9 cellular contexts compared by ENCODE assay signal in genomic region chr9:79233542-79233941, GRCh38.
A peak's percentile ranks its signal among the peaks of the same experiment; 100 is the strongest.
DNase-seq lines count a peak whose midpoint lies in the region; FAIRE-seq and TF ChIP-seq lines count a peak whose summit lies in the region.
"Had no signal": no experiment of that assay in that cellular context is flagged by ENCODE, and none has a peak within 500 bp of the region (broad histone marks: within the 10 kb centered on the region; RNA-seq: fewer than 3 reads in every experiment).

No MANE protein-coding gene starts in this region.

- H3K9ac ChIP-seq in liver (ENCODE audit: low read depth in 1 of 2, low read length in 2 of 2) (no peak overlapping the region), colonic mucosa (ENCODE audit: low read depth in 2 of 2, low read length in 2 of 2) (no peak overlapping the region)

- TF ChIP-seq RAD21 in liver (IDR thresholded peaks at IDR 0.05) = peak; percentile 6 to 27

- H3K9me3 ChIP-seq in liver (ENCODE audit: control insufficient read depth in 4 of 4, low read length in 3 of 4) = no peaks in the 10 kb centered on the region
- H3K9me3 ChIP-seq in colonic mucosa = no peaks in the 10 kb centered on the region

- no peak for FAIRE-seq in GM12891 (lab: Jason Lieb, UNC)

- H3K4me3 ChIP-seq in HFF-Myc (replicated peaks; ENCODE audit: low read depth, low read length) = no peak overlapping the region
- no peak overlapping the region for H3K4me3 ChIP-seq in liver (ENCODE audit: low read depth in 1 of 3, low read length in 3 of 3)
- H3K4me3 ChIP-seq in colonic mucosa = no peak overlapping the region

- H3K4me1 ChIP-seq in liver (ENCODE audit: control insufficient read depth in 4 of 4, insufficient read depth in 4 of 4, low read length in 3 of 4) = no peaks in the 10 kb centered on the region
- no peaks in the 10 kb centered on the region for H3K4me1 ChIP-seq in colonic mucosa

- WGBS in liver = 79% methylated on average over 2 of the region's 2 CpGs

- H3K27ac ChIP-seq in liver (ENCODE audit: low read depth in 1 of 2, low read length in 2 of 2) = no peak overlapping the region
- H3K27ac ChIP-seq in colonic mucosa = no peak overlapping the region

- peaks cover 0 to 3% (median 0%) of the 10 kb centered on the region in 4 donors for H3K27me3 ChIP-seq in liver (ENCODE audit: control insufficient read depth in 4 of 4, insufficient read depth in 4 of 4, low read length in 3 of 4)
- no peaks in the 10 kb centered on the region for H3K27me3 ChIP-seq in colonic mucosa

- intact Hi-C loops in colonic mucosa (cut with DNase I) = no loop called here

- DNase-seq in GM12891 (ENCODE audit: insufficient read length, low spot score) = peak; percentile 8
- DNase-seq in HFF-Myc (ENCODE audit: extremely low read depth, low read depth) = no peak
- DNase-seq in SK-MEL-5 (ENCODE audit: low read depth, low spot score) = peak; percentile 80
- no peak for DNase-seq in SW480 (ENCODE audit: low spot score)
- no peak for DNase-seq in HK-2 (ENCODE audit: unreplicated experiment)
- no peak for DNase-seq in colonic mucosa
- no peak for DNase-seq in central memory CD4-positive, alpha-beta T cell
- DNase-seq: NCI-H1105 had no signal

- H3K36me3 ChIP-seq in liver (ENCODE audit: control insufficient read depth in 4 of 4, insufficient read depth in 3 of 4, low read depth in 1 of 4, low read length in 3 of 4) (no peaks in the 10 kb centered on the region), colonic mucosa (no peaks in the 10 kb centered on the region)

- TF ChIP-seq POLR2A in GM12891 (IDR thresholded peaks at IDR 0.05; ENCODE audit: low read depth, low read length) = no peak

- TF ChIP-seq CTCF in HFF-Myc (IDR thresholded peaks at IDR 0.05; ENCODE audit: low read depth, low read length, missing control alignments) = peak; percentile 37
- TF ChIP-seq CTCF in liver (IDR thresholded peaks at IDR 0.05; ENCODE audit: low read depth, low read length, missing input control) = no peak
- no peak for TF ChIP-seq CTCF in colonic mucosa (IDR thresholded peaks at IDR 0.05)

- in situ Hi-C loops in SK-MEL-5 (cut with HindIII; ENCODE audit: low pct_unique_long_range_greater_than_20kb, low sequenced_read_pairs) = no loop called here

TF ChIP-seq in GM12891, 5 proteins besides CTCF, POLR2A, EP300 and RAD21:
- TF ChIP-seq TAF1 (IDR thresholded peaks at IDR 0.05; ENCODE audit: low read depth, low read length) (no peak), POU2F2 (IDR thresholded peaks at IDR 0.05; ENCODE audit: low read depth, low read length) (no peak), SPI1 (IDR thresholded peaks at IDR 0.05; ENCODE audit: low read depth, low read length) (no peak), POLR2AphosphoS5 (IDR thresholded peaks at IDR 0.05; ENCODE audit: low read depth, low read length) (no peak), PAX5 (IDR thresholded peaks at IDR 0.05; ENCODE audit: insufficient read depth, low read length, severe bottlenecking) (no peak)

TF ChIP-seq in liver, 16 proteins besides CTCF, POLR2A, EP300 and RAD21:
- TF ChIP-seq MAX (IDR thresholded peaks at IDR 0.05) (no peak), SP1 (IDR thresholded peaks at IDR 0.05) (no peak), HNF4G (IDR thresholded peaks at IDR 0.05) (no peak), FOXA2 (IDR thresholded peaks at IDR 0.05) (no peak), ZBTB33 (IDR thresholded peaks at IDR 0.05) (no peak), GABPA (IDR thresholded peaks at IDR 0.05 in 1 of 2, conservative IDR thresholded peaks at IDR 0.05 in 1 of 2) (no peak), YY1 (IDR thresholded peaks at IDR 0.05) (no peak), ATF3 (IDR thresholded peaks at IDR 0.05) (no peak), RXRA (IDR thresholded peaks at IDR 0.05) (no peak), HNF4A (conservative IDR thresholded peaks at IDR 0.05) (no peak), TAF1 (conservative IDR thresholded peaks at IDR 0.05) (no peak), NR2F2 (IDR thresholded peaks at IDR 0.05) (no peak), EGR1 (IDR thresholded peaks at IDR 0.05; ENCODE audit: low read depth in 2 of 2) (no peak), JUND (IDR thresholded peaks at IDR 0.05) (no peak), FOXA1 (IDR thresholded peaks at IDR 0.05) (no peak)
- TF ChIP-seq, protein P1, sequence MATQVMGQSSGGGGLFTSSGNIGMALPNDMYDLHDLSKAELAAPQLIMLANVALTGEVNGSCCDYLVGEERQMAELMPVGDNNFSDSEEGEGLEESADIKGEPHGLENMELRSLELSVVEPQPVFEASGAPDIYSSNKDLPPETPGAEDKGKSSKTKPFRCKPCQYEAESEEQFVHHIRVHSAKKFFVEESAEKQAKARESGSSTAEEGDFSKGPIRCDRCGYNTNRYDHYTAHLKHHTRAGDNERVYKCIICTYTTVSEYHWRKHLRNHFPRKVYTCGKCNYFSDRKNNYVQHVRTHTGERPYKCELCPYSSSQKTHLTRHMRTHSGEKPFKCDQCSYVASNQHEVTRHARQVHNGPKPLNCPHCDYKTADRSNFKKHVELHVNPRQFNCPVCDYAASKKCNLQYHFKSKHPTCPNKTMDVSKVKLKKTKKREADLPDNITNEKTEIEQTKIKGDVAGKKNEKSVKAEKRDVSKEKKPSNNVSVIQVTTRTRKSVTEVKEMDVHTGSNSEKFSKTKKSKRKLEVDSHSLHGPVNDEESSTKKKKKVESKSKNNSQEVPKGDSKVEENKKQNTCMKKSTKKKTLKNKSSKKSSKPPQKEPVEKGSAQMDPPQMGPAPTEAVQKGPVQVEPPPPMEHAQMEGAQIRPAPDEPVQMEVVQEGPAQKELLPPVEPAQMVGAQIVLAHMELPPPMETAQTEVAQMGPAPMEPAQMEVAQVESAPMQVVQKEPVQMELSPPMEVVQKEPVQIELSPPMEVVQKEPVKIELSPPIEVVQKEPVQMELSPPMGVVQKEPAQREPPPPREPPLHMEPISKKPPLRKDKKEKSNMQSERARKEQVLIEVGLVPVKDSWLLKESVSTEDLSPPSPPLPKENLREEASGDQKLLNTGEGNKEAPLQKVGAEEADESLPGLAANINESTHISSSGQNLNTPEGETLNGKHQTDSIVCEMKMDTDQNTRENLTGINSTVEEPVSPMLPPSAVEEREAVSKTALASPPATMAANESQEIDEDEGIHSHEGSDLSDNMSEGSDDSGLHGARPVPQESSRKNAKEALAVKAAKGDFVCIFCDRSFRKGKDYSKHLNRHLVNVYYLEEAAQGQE (IDR thresholded peaks at IDR 0.05) = no peak

Comparison
In these comparisons a context has a peak if more than half of its experiments do, and no peak if none do; other contexts are left out.
1. DNase-seq: peak in GM12891 (single experiment) and SK-MEL-5 (single experiment); none in HFF-Myc (single experiment), SW480 (single experiment), HK-2 (single experiment), colonic mucosa (single experiment) and central memory CD4-positive, alpha-beta T cell (single experiment).